Comparison of ENCODE assay signal across 18 cellular contexts in genomic region chr6:41719796-41720620, GRCh38. TPM values are rescaled to one million over a fixed set of nuclear protein-coding genes. Genes with fewer than 3 reads are reported as not detected.
DNase-seq lines count a peak whose midpoint lies in the region; ATAC-seq and TF ChIP-seq lines count a peak whose summit lies in the region.
"Had no signal": no experiment of that assay in that cellular context is flagged by ENCODE, and none has a peak within 500 bp of the region (broad histone marks: within the 10 kb centered on the region; RNA-seq: fewer than 3 reads in every experiment).

No MANE protein-coding gene starts in this region.

- in situ Hi-C loops in HAP-1 (cut with MboI; ENCODE audit: low sequenced_read_pairs): no loop called here

- H3K27ac ChIP-seq in colonic mucosa: peak overlapping the region; percentile 39
- H3K27ac ChIP-seq in prostate gland: peak overlapping the region; percentile 45 to 63
- no peak overlapping the region for H3K27ac ChIP-seq in A673 (ENCODE audit: low read depth, low read length, poor library complexity, severe bottlenecking)
- H3K27ac ChIP-seq: pancreas had no signal

- H3K4me1 Mint-ChIP-seq in mesothelial cell of epicardium: peaks cover 30% of the 10 kb centered on the region

- no peak for TF ChIP-seq POLR2A in prostate gland (IDR thresholded peaks at IDR 0.05)

- H3K9me3 Mint-ChIP-seq in mesothelial cell of epicardium: no peaks in the 10 kb centered on the region

- WGBS in prostate gland: 62% methylated on average over 5 of the region's 6 CpGs

- H3K4me1 ChIP-seq in colonic mucosa (peaks cover 15% of the 10 kb centered on the region), prostate gland (replicated peaks) (peaks cover 24% of the 10 kb centered on the region), A673 (ENCODE audit: insufficient read depth, low read length, poor library complexity, severe bottlenecking) (peaks cover 51% of the 10 kb centered on the region), HAP-1 (no peaks in the 10 kb centered on the region)

- CTCF ChIA-PET in A673 (lab: Charles Lee): no interaction called here

- H3K4me3 ChIP-seq in GM06990 (replicated peaks; ENCODE audit: low read depth, low read length) (peak overlapping the region; percentile 46), colonic mucosa (no peak overlapping the region), prostate gland (no peak overlapping the region), A673 (ENCODE audit: low read depth, low read length, poor library complexity, severe bottlenecking) (no peak overlapping the region), HAP-1 (no peak overlapping the region)
- H3K4me3 ChIP-seq: pancreas had no signal

- no peaks in the 10 kb centered on the region for H3K36me3 Mint-ChIP-seq in mesothelial cell of epicardium

- H3K9ac ChIP-seq in colonic mucosa (ENCODE audit: low read depth in 2 of 2, low read length in 2 of 2): peak overlapping the region in 1 of 2 donors; percentile 9

- H3K27me3 Mint-ChIP-seq in mesothelial cell of epicardium (ENCODE audit: low read depth): no peaks in the 10 kb centered on the region

- H3K4me3 Mint-ChIP-seq in mesothelial cell of epicardium: no peak overlapping the region

- ATAC-seq in GM21786 (IDR thresholded peaks at IDR 0.05; ENCODE audit: unreplicated experiment): peak; percentile 34

- TF ChIP-seq CTCF in GM06990 (IDR thresholded peaks at IDR 0.05; ENCODE audit: insufficient read depth, low read length, poor library complexity, severe bottlenecking) (no peak), colonic mucosa (IDR thresholded peaks at IDR 0.05) (no peak), prostate gland (IDR thresholded peaks at IDR 0.05) (no peak), mesothelial cell of epicardium (IDR thresholded peaks at IDR 0.05; ENCODE audit: unreplicated experiment) (no peak), A673 (conservative IDR thresholded peaks at IDR 0.05; ENCODE audit: low read depth, low read length) (no peak)

- no peak for DNase-seq in GM06990 (ENCODE audit: extremely low read depth, insufficient read length)
- DNase-seq in colonic mucosa: no peak
- peak; percentile 35 for DNase-seq in prostate gland (ENCODE audit: low spot score)
- no peak for DNase-seq in mesothelial cell of epicardium (ENCODE audit: low spot score in 2 of 2, unreplicated experiment in 2 of 2)
- no peak for DNase-seq in A673 (ENCODE audit: low spot score)
- DNase-seq in MV-4-11 (lab: John Stamatoyannopoulos, UW): no peak
- no peak for DNase-seq in HAP-1 (ENCODE audit: low spot score in 2 of 2)
- DNase-seq: activated CD8-positive, alpha-beta memory T cell treated with anti-CD3 and anti-CD28 coated beads for 24 hours; activated effector memory CD4-positive, alpha-beta T cell treated with anti-CD3 and anti-CD28 coated beads, Interleukin-2, amount 50 U/mL, for 16 hours; AML-193; DMS79 treated with DMSO at 0.1 percent for 48 hours; midbrain; NCI-H187 treated with DMSO at 0.1 percent for 48 hours; NCI-H526 had no signal

- H3K27ac Mint-ChIP-seq in mesothelial cell of epicardium: no peak overlapping the region

- BruUV-seq in A673 (replicated peaks; lab: Mats Ljungman, UMichigan): no TSS peak

- intact Hi-C loops in colonic mucosa (cut with DNase I): no loop called here
- intact Hi-C loops in prostate gland (cut with DNase I): no loop called here
- intact Hi-C loops in A673 (cut with micrococcal nuclease; ENCODE audit: unreplicated experiment): no loop called here

- H3K9me3 ChIP-seq in colonic mucosa (no peaks in the 10 kb centered on the region), prostate gland (no peaks in the 10 kb centered on the region), A673 (ENCODE audit: low read depth, low read length, poor library complexity, severe bottlenecking) (no peaks in the 10 kb centered on the region), HAP-1 (no peaks in the 10 kb centered on the region)
- H3K9me3 ChIP-seq: pancreas had no signal

- no peaks in the 10 kb centered on the region for H3K36me3 ChIP-seq in GM06990 (ENCODE audit: control insufficient read depth, insufficient read depth, low read length)
- no peaks in the 10 kb centered on the region for H3K36me3 ChIP-seq in colonic mucosa
- no peaks in the 10 kb centered on the region for H3K36me3 ChIP-seq in prostate gland
- no peaks in the 10 kb centered on the region for H3K36me3 ChIP-seq in A673 (ENCODE audit: insufficient read depth, low read length, poor library complexity, severe bottlenecking)
- H3K36me3 ChIP-seq in HAP-1 (replicated peaks): no peaks in the 10 kb centered on the region
- H3K36me3 ChIP-seq: pancreas had no signal

- POLR2A ChIA-PET in A673 (lab: Charles Lee; ENCODE audit: low non-redundant PET): no interaction called here

- H3K27me3 ChIP-seq in GM06990 (replicated peaks; ENCODE audit: control insufficient read depth, insufficient read depth, low read length) (no peaks in the 10 kb centered on the region), colonic mucosa (no peaks in the 10 kb centered on the region), prostate gland (replicated peaks; ENCODE audit: insufficient read depth) (no peaks in the 10 kb centered on the region), A673 (replicated peaks; ENCODE audit: insufficient read depth, low read depth, low read length, poor library complexity) (no peaks in the 10 kb centered on the region), HAP-1 (ENCODE audit: low read depth) (no peaks in the 10 kb centered on the region)
- H3K27me3 ChIP-seq: pancreas had no signal

RNA-seq across cellular contexts. Expression of gene TFEB, which starts 15.4 kb away (rescaled TPM):
- total RNA-seq in colonic mucosa (10 to 100 TPM; 16.9 to 21.7 TPM), prostate gland (10 to 100 TPM; 28.4 to 31.2 TPM), mesothelial cell of epicardium (3.2 to 4.4 TPM (median 3.8 TPM) in 3 replicates), A673 (2021) (1.8 and 2.8 TPM in 2 replicates)

RNA-seq across cellular contexts. Expression of gene PGC, which starts 27.2 kb away (rescaled TPM):
- total RNA-seq in colonic mucosa: 1 to 10 TPM in 1 of 2 donors, not detected in 1; 1.7 TPM
- 100 to 1,000 TPM in 1 of 2 donors, 10 to 100 TPM in 1; 18.4 to 391 TPM for total RNA-seq in prostate gland
- not detected in 3 replicates for total RNA-seq in mesothelial cell of epicardium
- total RNA-seq in A673 (2021): not detected in 2 replicates
- total RNA-seq: astrocyte, H1 had no signal

RNA-seq across cellular contexts. Expression of gene FRS3, which starts 59.7 kb away (rescaled TPM):
- total RNA-seq in colonic mucosa (1 to 10 TPM; 2.7 to 3.4 TPM), prostate gland (10 to 100 TPM in 1 of 2 donors, 1 to 10 TPM in 1; 5.9 to 18.4 TPM), mesothelial cell of epicardium (5.8 to 6.8 TPM (median 6.3 TPM) in 3 replicates), A673 (2021) (3.0 and 5.5 TPM in 2 replicates)

Comparison
In these comparisons a context has a peak if more than half of its experiments do, and no peak if none do; other contexts are left out.
1. RNA of gene PGC, which starts 27.2 kb away (total RNA-seq): 18.4 to 391 TPM in prostate gland; 1.7 TPM in colonic mucosa, not detected in mesothelial cell of epicardium and not detected in A673; every median in the first group is over 4 times any median in the second.